Comparison of ENCODE assay signal across 17 cellular contexts in the genomic region with DNA sequence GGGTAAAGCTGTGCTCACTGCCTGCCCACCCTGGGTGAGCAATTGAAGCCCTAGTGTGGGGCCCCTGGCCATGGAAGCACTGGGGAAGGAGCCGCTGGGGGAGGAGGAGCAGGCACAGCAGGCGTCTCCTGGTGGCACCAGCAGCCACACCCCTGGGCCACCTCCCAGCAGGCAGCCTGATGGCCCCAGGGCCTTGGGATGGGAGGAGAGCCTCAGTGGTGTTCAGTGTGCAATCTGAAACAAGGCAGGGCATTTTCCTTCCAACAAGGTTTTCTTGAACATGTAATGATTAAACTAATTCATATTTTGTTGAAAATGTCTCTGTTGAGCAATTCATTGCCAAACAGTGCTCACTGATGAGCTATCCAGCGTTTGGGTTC.
"Had no signal": no experiment of that assay in that cellular context is flagged by ENCODE, and none has a peak within 500 bp of the region (broad histone marks: within the 10 kb centered on the region; RNA-seq: fewer than 3 reads in every experiment).

No MANE protein-coding gene starts in this region.

- ATAC-seq: activated CD8-positive, alpha-beta memory T cell treated with anti-CD3 and anti-CD28 coated beads, Interleukin-2, amount 10 ng/mL, durations not matched to agents 7 days and 5 days; activated naive CD8-positive, alpha-beta T cell treated with anti-CD3 and anti-CD28 coated beads, Interleukin-2, amount 50 U/mL, for 24 hours; naive thymus-derived CD4-positive, alpha-beta T cell; stimulated activated naive B cell treated with anti-CD40 and anti-IgM and Interleukin-4, amounts not matched to agents 10 μg/mL and 1 μg/mL and 100 μg/mL, for 72 hours had no signal

- DNase-seq: activated CD4-positive, alpha-beta T cell treated with anti-CD3 and anti-CD28 coated beads for 1 hour; activated CD4-positive, alpha-beta T cell treated with anti-CD3 and anti-CD28 coated beads, Interleukin-2, amount 50 U/mL, for 48 hours; activated naive CD4-positive, alpha-beta T cell treated with anti-CD3 and anti-CD28 coated beads for 36 hours; activated naive CD8-positive, alpha-beta T cell treated with anti-CD3 and anti-CD28 coated beads, Interleukin-2, amount 50 U/mL, for 24 hours; activated T-cell treated with anti-CD3 and anti-CD28 coated beads, Interleukin-2, amount 50 U/mL, for 1 hour; aorta; effector memory CD4-positive, alpha-beta T cell; kidney glomerular epithelial cell; naive thymus-derived CD4-positive, alpha-beta T cell; stimulated activated CD4-positive, alpha-beta T cell treated with anti-CD3 and anti-CD28 coated beads, Interleukin-2, amount 100 ng/mL, for 48 hours; stimulated activated naive B cell treated with anti-CD40 and anti-IgM and Interleukin-4, amounts not matched to agents 10 μg/mL and 1 μg/mL and 100 μg/mL, for 72 hours had no signal

- H3K4me3 ChIP-seq: lung, tibial nerve, vagina had no signal

- H2AFZ ChIP-seq: parathyroid adenoma had no signal

- H3K36me3 ChIP-seq: neutrophil, tibial nerve, vagina had no signal

- H3K9ac ChIP-seq: parathyroid adenoma had no signal

- H3K9me3 ChIP-seq: neutrophil, tibial nerve, vagina had no signal

- H3K27ac ChIP-seq: neutrophil, parathyroid adenoma, vagina had no signal

- H3K27me3 ChIP-seq: neutrophil, tibial nerve, vagina had no signal
